In the genomic region with DNA sequence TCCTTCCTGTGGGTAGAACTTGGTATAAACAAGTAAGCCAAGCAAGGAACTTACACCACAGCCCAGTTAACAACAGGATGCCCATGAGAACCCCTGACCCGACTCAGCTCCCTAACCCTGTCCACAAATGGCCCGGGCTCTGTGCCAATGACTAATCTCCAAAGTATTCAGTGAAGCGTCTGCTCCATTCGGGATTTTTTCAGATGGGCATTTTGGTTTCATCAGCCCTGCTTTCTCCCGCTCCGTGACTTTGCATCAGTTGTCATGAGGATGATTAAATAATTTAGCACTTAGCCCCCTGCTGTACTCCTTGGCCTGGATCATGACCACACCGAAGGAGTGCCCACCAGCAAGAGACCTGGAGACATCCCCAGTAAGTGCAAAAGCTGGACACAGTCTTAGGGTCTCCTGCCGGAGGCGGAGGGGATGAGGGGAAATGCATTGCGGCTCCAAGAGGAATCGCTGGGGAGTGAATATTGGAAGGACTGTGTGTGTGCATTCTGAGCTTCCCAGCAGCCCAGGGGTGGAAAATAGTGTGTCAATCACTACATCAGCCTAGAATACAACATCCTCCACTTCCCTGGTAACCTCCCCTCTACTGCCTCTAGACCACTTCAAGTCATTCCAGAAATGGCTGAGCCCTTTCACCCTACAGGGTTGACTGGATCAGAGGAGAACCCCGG, we compare ENCODE assay signal across 14 cellular contexts. TPM values are rescaled to one million over a fixed set of nuclear protein-coding genes. Genes with fewer than 3 reads are reported as not detected.
A peak's percentile ranks its signal among the peaks of the same experiment; 100 is the strongest.
DNase-seq lines count a peak whose midpoint lies in the region; ATAC-seq, FAIRE-seq and TF ChIP-seq lines count a peak whose summit lies in the region.
"Had no signal": no experiment of that assay in that cellular context is flagged by ENCODE, and none has a peak within 500 bp of the region (broad histone marks: within the 10 kb centered on the region; RNA-seq: fewer than 3 reads in every experiment).

No MANE protein-coding gene starts in this region.

- ATAC-seq in lung (ENCODE audit: insufficient read depth, low FRiP score): no peak
- ATAC-seq in GM21737 (IDR thresholded peaks at IDR 0.05; ENCODE audit: unreplicated experiment): no peak

- no peaks in the 10 kb centered on the region for H3K4me1 ChIP-seq in lung (ENCODE audit: control insufficient read depth in 2 of 2, insufficient read depth in 2 of 2, low read length in 2 of 2)
- H3K4me1 ChIP-seq: esophagus squamous epithelium had no signal

- peaks cover 4% of the 10 kb centered on the region for H3K9me3 Mint-ChIP-seq in glutamatergic neuron (ENCODE audit: unreplicated experiment)

- H3K27ac Mint-ChIP-seq in glutamatergic neuron (ENCODE audit: unreplicated experiment): no peak overlapping the region

- peak; percentile 58 for FAIRE-seq in bronchial epithelial cell (lab: Jason Lieb, UNC)

- no peaks in the 10 kb centered on the region; the same call in 1 of the 2 replicates for H3K36me3 ChIP-seq in MG63
- no peaks in the 10 kb centered on the region for H3K36me3 ChIP-seq in bronchial epithelial cell (ENCODE audit: control insufficient read depth, insufficient read depth, low read length)
- no peaks in the 10 kb centered on the region for H3K36me3 ChIP-seq in lung (ENCODE audit: control insufficient read depth in 2 of 2, insufficient read depth in 2 of 2, low read length in 2 of 2)
- H3K36me3 ChIP-seq: esophagus squamous epithelium, thoracic aorta had no signal

- no peak overlapping the region for H3K27ac ChIP-seq in lung (ENCODE audit: low read depth in 1 of 2, low read length in 1 of 2)
- H3K27ac ChIP-seq: esophagus squamous epithelium, thoracic aorta had no signal

- H3K4me1 Mint-ChIP-seq in glutamatergic neuron (ENCODE audit: low read depth, unreplicated experiment): no peaks in the 10 kb centered on the region
- H3K4me1 Mint-ChIP-seq: naive B cell had no signal

- H3K4me3 Mint-ChIP-seq in glutamatergic neuron (ENCODE audit: unreplicated experiment): no peak overlapping the region
- H3K4me3 Mint-ChIP-seq: naive B cell had no signal

- H3K9me3 ChIP-seq in MG63 (no peaks in the 10 kb centered on the region; the same call in 1 of the 2 replicates), lung (ENCODE audit: control insufficient read depth in 2 of 2, insufficient read depth in 1 of 2, low read length in 1 of 2) (no peaks in the 10 kb centered on the region)
- H3K9me3 ChIP-seq: esophagus squamous epithelium, thoracic aorta had no signal

- H3K4me3 ChIP-seq in MG63 (peak overlapping the region; percentile 12; the same call in 1 of the 2 replicates), bronchial epithelial cell (ENCODE audit: low read depth, low read length) (no peak overlapping the region), lung (no peak overlapping the region)
- H3K4me3 ChIP-seq: esophagus squamous epithelium, thoracic aorta had no signal

- WGBS in lung, 2 donors: 60 to 70% methylated on average over 12 of the region's 12 CpGs

- H3K36me3 Mint-ChIP-seq in glutamatergic neuron (ENCODE audit: unreplicated experiment): no peaks in the 10 kb centered on the region
- H3K36me3 Mint-ChIP-seq: naive B cell had no signal

- TF ChIP-seq CTCF in bronchial epithelial cell (IDR thresholded peaks at IDR 0.05; ENCODE audit: insufficient read depth, low read length, severe bottlenecking): no peak
- no peak for TF ChIP-seq CTCF in lung (IDR thresholded peaks at IDR 0.05; ENCODE audit: control extremely low read depth, extremely low read depth)
- no peak for TF ChIP-seq CTCF in glutamatergic neuron (IDR thresholded peaks at IDR 0.05; ENCODE audit: partially characterized antibody, unreplicated experiment)

- H3K27me3 Mint-ChIP-seq in glutamatergic neuron (ENCODE audit: unreplicated experiment): no peaks in the 10 kb centered on the region

- DNase-seq in AG20443 (ENCODE audit: low spot score) (peak; percentile 80), MG63 (peak; percentile 97), bronchial epithelial cell (ENCODE audit: low read depth) (peak; percentile 68), lung (ENCODE audit: low spot score) (peak; percentile 57), SK-N-DZ (ENCODE audit: low spot score) (no peak), glutamatergic neuron (no peak)
- no peak for DNase-seq in activated CD4-positive, alpha-beta T cell treated with anti-CD3 and anti-CD28 coated beads for 48 hours
- DNase-seq: activated naive CD4-positive, alpha-beta T cell; DMS153; esophagus squamous epithelium; naive B cell; NCI-H82 had no signal

- H3K27me3 ChIP-seq in MG63 (no peaks in the 10 kb centered on the region), bronchial epithelial cell (ENCODE audit: control insufficient read depth, insufficient read depth, low read length) (no peaks in the 10 kb centered on the region), lung (ENCODE audit: control insufficient read depth, insufficient read depth) (no peaks in the 10 kb centered on the region)

RNA-seq across cellular contexts. Expression of a gene that starts 41.4 kb away (rescaled TPM):
- total RNA-seq in MG63 (2014; rRNA removed; shearing (Covaris generic); ENCODE audit: low replicate concordance): 1.3 and 1.6 TPM in 2 replicates
- total RNA-seq in bronchial epithelial cell (under 0.01 and 0.13 TPM in 2 replicates), lung (10 to 100 TPM; 29.3 to 29.7 TPM), glutamatergic neuron (ENCODE audit: unreplicated experiment) (0.20 TPM)
- polyA plus RNA-seq in lung: 1 to 10 TPM; 2.7 to 3.1 TPM
- 0.03 TPM in 1 of 2 replicates, not detected in the other for polyA plus RNA-seq in SK-N-DZ (2014; cell fraction: cytosol; rRNA removed)
- polyA plus RNA-seq in SK-N-DZ (2014; cell fraction: nucleus; rRNA removed): not detected in 2 replicates

Comparison
In these comparisons a context has a peak if more than half of its experiments do, and no peak if none do; other contexts are left out.
1. DNase-seq: peak in AG20443 (single experiment), MG63 (single experiment), bronchial epithelial cell (single experiment) and lung (single experiment); none in SK-N-DZ (single experiment), glutamatergic neuron (single experiment) and activated CD4-positive, alpha-beta T cell treated with anti-CD3 and anti-CD28 coated beads for 48 hours (single experiment).
2. RNA of a gene that starts 41.4 kb away (total RNA-seq): 29.3 to 29.7 TPM in lung; 1.3 to 1.6 TPM in MG63, 0.20 TPM in glutamatergic neuron (single experiment) and under 0.01 to 0.13 TPM in bronchial epithelial cell; every median in the first group is over 10 times any median in the second.